Comparison of ENCODE assay signal across 1 cellular context in genomic region chr13:30334663-30335386, GRCh38.
A peak's percentile ranks its signal among the peaks of the same experiment; 100 is the strongest.
TF ChIP-seq lines count a peak whose summit lies in the region.

No MANE protein-coding gene starts in this region.

TF ChIP-seq in HepG2, 621 proteins besides CTCF, POLR2A, EP300 and RAD21 (continued from another document and continues in another):
- TF ChIP-seq NFIC (IDR thresholded peaks at IDR 0.05; ENCODE audit: low read length) = no peak
- no peak for TF ChIP-seq JARID2 (CRISPR knock-in tag; IDR thresholded peaks at IDR 0.05; ENCODE audit: insufficient replicate concordance)
- 0 out of 2 replicates have a peak, but pooled peaks have one; percentile 50 for TF ChIP-seq SPEN (CRISPR knock-in tag; IDR thresholded peaks at IDR 0.05; ENCODE audit: low read depth)
- no peak for TF ChIP-seq ZNF20 (CRISPR knock-in tag; IDR thresholded peaks at IDR 0.05)
- TF ChIP-seq ZNF225 (CRISPR knock-in tag; IDR thresholded peaks at IDR 0.05) = no peak
- TF ChIP-seq SATB2 (CRISPR knock-in tag; IDR thresholded peaks at IDR 0.05) = no peak
- TF ChIP-seq, protein P1, sequence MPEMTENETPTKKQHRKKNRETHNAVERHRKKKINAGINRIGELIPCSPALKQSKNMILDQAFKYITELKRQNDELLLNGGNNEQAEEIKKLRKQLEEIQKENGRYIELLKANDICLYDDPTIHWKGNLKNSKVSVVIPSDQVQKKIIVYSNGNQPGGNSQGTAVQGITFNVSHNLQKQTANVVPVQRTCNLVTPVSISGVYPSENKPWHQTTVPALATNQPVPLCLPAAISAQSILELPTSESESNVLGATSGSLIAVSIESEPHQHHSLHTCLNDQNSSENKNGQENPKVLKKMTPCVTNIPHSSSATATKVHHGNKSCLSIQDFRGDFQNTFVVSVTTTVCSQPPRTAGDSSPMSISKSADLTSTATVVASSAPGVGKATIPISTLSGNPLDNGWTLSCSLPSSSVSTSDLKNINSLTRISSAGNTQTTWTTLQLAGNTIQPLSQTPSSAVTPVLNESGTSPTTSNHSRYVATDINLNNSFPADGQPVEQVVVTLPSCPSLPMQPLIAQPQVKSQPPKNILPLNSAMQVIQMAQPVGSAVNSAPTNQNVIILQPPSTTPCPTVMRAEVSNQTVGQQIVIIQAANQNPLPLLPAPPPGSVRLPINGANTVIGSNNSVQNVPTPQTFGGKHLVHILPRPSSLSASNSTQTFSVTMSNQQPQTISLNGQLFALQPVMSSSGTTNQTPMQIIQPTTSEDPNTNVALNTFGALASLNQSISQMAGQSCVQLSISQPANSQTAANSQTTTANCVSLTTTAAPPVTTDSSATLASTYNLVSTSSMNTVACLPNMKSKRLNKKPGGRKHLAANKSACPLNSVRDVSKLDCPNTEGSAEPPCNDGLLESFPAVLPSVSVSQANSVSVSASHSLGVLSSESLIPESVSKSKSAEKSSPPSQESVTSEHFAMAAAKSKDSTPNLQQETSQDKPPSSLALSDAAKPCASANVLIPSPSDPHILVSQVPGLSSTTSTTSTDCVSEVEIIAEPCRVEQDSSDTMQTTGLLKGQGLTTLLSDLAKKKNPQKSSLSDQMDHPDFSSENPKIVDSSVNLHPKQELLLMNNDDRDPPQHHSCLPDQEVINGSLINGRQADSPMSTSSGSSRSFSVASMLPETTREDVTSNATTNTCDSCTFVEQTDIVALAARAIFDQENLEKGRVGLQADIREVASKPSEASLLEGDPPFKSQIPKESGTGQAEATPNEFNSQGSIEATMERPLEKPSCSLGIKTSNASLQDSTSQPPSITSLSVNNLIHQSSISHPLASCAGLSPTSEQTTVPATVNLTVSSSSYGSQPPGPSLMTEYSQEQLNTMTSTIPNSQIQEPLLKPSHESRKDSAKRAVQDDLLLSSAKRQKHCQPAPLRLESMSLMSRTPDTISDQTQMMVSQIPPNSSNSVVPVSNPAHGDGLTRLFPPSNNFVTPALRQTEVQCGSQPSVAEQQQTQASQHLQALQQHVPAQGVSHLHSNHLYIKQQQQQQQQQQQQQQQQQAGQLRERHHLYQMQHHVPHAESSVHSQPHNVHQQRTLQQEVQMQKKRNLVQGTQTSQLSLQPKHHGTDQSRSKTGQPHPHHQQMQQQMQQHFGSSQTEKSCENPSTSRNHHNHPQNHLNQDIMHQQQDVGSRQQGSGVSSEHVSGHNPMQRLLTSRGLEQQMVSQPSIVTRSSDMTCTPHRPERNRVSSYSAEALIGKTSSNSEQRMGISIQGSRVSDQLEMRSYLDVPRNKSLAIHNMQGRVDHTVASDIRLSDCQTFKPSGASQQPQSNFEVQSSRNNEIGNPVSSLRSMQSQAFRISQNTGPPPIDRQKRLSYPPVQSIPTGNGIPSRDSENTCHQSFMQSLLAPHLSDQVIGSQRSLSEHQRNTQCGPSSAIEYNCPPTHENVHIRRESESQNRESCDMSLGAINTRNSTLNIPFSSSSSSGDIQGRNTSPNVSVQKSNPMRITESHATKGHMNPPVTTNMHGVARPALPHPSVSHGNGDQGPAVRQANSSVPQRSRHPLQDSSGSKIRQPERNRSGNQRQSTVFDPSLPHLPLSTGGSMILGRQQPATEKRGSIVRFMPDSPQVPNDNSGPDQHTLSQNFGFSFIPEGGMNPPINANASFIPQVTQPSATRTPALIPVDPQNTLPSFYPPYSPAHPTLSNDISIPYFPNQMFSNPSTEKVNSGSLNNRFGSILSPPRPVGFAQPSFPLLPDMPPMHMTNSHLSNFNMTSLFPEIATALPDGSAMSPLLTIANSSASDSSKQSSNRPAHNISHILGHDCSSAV (CRISPR knock-in tag; IDR thresholded peaks at IDR 0.05; ENCODE audit: borderline replicate concordance) = no peak
- TF ChIP-seq NCOA1 (CRISPR knock-in tag; IDR thresholded peaks at IDR 0.05) = no peak
- TF ChIP-seq ARID5B (CRISPR knock-in tag; IDR thresholded peaks at IDR 0.05) = peak; percentile 80
- TF ChIP-seq MED8 (CRISPR knock-in tag; IDR thresholded peaks at IDR 0.05; ENCODE audit: insufficient replicate concordance) = no peak
- TF ChIP-seq TP53 (CRISPR knock-in tag; conservative IDR thresholded peaks at IDR 0.05) = no peak
- TF ChIP-seq, protein P2, sequence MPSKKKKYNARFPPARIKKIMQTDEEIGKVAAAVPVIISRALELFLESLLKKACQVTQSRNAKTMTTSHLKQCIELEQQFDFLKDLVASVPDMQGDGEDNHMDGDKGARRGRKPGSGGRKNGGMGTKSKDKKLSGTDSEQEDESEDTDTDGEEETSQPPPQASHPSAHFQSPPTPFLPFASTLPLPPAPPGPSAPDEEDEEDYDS (CRISPR knock-in tag; IDR thresholded peaks at IDR 0.05) = 0 out of 2 replicates have a peak, but pooled peaks have one; percentile 22
- no peak for TF ChIP-seq SP4 (CRISPR knock-in tag; IDR thresholded peaks at IDR 0.05)
- TF ChIP-seq ZNF207 (IDR thresholded peaks at IDR 0.05; ENCODE audit: borderline replicate concordance) = no peak
- TF ChIP-seq, protein P3, sequence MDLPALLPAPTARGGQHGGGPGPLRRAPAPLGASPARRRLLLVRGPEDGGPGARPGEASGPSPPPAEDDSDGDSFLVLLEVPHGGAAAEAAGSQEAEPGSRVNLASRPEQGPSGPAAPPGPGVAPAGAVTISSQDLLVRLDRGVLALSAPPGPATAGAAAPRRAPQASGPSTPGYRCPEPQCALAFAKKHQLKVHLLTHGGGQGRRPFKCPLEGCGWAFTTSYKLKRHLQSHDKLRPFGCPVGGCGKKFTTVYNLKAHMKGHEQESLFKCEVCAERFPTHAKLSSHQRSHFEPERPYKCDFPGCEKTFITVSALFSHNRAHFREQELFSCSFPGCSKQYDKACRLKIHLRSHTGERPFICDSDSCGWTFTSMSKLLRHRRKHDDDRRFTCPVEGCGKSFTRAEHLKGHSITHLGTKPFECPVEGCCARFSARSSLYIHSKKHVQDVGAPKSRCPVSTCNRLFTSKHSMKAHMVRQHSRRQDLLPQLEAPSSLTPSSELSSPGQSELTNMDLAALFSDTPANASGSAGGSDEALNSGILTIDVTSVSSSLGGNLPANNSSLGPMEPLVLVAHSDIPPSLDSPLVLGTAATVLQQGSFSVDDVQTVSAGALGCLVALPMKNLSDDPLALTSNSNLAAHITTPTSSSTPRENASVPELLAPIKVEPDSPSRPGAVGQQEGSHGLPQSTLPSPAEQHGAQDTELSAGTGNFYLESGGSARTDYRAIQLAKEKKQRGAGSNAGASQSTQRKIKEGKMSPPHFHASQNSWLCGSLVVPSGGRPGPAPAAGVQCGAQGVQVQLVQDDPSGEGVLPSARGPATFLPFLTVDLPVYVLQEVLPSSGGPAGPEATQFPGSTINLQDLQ (CRISPR knock-in tag; IDR thresholded peaks at IDR 0.05) = no peak
- no peak for TF ChIP-seq ZNF770 (CRISPR knock-in tag; IDR thresholded peaks at IDR 0.05)
- TF ChIP-seq NCOR1 (IDR thresholded peaks at IDR 0.05; ENCODE audit: borderline replicate concordance, low read length) = no peak
- no peak for TF ChIP-seq SRSF9 (IDR thresholded peaks at IDR 0.05; ENCODE audit: borderline replicate concordance, insufficient read depth, low read depth, low read length, poor library complexity, severe bottlenecking)
- no peak for TF ChIP-seq ZNF343 (CRISPR knock-in tag; IDR thresholded peaks at IDR 0.05)
- TF ChIP-seq, protein P4, sequence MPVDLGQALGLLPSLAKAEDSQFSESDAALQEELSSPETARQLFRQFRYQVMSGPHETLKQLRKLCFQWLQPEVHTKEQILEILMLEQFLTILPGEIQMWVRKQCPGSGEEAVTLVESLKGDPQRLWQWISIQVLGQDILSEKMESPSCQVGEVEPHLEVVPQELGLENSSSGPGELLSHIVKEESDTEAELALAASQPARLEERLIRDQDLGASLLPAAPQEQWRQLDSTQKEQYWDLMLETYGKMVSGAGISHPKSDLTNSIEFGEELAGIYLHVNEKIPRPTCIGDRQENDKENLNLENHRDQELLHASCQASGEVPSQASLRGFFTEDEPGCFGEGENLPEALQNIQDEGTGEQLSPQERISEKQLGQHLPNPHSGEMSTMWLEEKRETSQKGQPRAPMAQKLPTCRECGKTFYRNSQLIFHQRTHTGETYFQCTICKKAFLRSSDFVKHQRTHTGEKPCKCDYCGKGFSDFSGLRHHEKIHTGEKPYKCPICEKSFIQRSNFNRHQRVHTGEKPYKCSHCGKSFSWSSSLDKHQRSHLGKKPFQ (CRISPR knock-in tag; IDR thresholded peaks at IDR 0.05; ENCODE audit: insufficient replicate concordance) = no peak
- no peak for TF ChIP-seq SOX6 (IDR thresholded peaks at IDR 0.05)
- TF ChIP-seq SOX6 (CRISPR knock-in tag; IDR thresholded peaks at IDR 0.05) = peak; percentile 66
- 0 out of 2 replicates have a peak, but pooled peaks have one; percentile 16 for TF ChIP-seq ELF1 (CRISPR knock-in tag; IDR thresholded peaks at IDR 0.05)
- TF ChIP-seq, protein P5, sequence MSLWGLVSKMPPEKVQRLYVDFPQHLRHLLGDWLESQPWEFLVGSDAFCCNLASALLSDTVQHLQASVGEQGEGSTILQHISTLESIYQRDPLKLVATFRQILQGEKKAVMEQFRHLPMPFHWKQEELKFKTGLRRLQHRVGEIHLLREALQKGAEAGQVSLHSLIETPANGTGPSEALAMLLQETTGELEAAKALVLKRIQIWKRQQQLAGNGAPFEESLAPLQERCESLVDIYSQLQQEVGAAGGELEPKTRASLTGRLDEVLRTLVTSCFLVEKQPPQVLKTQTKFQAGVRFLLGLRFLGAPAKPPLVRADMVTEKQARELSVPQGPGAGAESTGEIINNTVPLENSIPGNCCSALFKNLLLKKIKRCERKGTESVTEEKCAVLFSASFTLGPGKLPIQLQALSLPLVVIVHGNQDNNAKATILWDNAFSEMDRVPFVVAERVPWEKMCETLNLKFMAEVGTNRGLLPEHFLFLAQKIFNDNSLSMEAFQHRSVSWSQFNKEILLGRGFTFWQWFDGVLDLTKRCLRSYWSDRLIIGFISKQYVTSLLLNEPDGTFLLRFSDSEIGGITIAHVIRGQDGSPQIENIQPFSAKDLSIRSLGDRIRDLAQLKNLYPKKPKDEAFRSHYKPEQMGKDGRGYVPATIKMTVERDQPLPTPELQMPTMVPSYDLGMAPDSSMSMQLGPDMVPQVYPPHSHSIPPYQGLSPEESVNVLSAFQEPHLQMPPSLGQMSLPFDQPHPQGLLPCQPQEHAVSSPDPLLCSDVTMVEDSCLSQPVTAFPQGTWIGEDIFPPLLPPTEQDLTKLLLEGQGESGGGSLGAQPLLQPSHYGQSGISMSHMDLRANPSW (CRISPR knock-in tag; IDR thresholded peaks at IDR 0.05; ENCODE audit: borderline replicate concordance) = no peak
- no peak for TF ChIP-seq ZNF326 (CRISPR knock-in tag; IDR thresholded peaks at IDR 0.05; ENCODE audit: borderline replicate concordance)
- no peak for TF ChIP-seq MYC (CRISPR knock-in tag; IDR thresholded peaks at IDR 0.05; ENCODE audit: borderline replicate concordance)
- TF ChIP-seq, protein P6, sequence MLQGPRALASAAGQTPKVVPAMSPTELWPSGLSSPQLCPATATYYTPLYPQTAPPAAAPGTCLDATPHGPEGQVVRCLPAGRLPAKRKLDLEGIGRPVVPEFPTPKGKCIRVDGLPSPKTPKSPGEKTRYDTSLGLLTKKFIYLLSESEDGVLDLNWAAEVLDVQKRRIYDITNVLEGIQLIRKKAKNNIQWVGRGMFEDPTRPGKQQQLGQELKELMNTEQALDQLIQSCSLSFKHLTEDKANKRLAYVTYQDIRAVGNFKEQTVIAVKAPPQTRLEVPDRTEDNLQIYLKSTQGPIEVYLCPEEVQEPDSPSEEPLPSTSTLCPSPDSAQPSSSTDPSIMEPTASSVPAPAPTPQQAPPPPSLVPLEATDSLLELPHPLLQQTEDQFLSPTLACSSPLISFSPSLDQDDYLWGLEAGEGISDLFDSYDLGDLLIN (CRISPR knock-in tag; IDR thresholded peaks at IDR 0.05; ENCODE audit: borderline replicate concordance) = no peak
- TF ChIP-seq MIER3 (CRISPR knock-in tag; IDR thresholded peaks at IDR 0.05; ENCODE audit: borderline replicate concordance) = no peak; the same call in 1 of the 2 replicates
- no peak for TF ChIP-seq PLRG1 (conservative IDR thresholded peaks at IDR 0.05)
- no peak for TF ChIP-seq JDP2 (CRISPR knock-in tag; IDR thresholded peaks at IDR 0.05; ENCODE audit: borderline replicate concordance)
- TF ChIP-seq ZNF761 (CRISPR knock-in tag; conservative IDR thresholded peaks at IDR 0.05) = no peak
